16 cellular contexts compared by ENCODE assay signal in genomic region chr13:29589234-29589633, GRCh38. TPM values are rescaled to one million over a fixed set of nuclear protein-coding genes. Genes with fewer than 3 reads are reported as not detected.
DNase-seq lines count a peak whose midpoint lies in the region; ATAC-seq and TF ChIP-seq lines count a peak whose summit lies in the region.
"Had no signal": no experiment of that assay in that cellular context is flagged by ENCODE, and none has a peak within 500 bp of the region (broad histone marks: within the 10 kb centered on the region; RNA-seq: fewer than 3 reads in every experiment).

No MANE protein-coding gene starts in this region.

- H3K9me3 ChIP-seq in Panc1 (ENCODE audit: control insufficient read depth, insufficient read depth, low read depth, low read length) (no peaks in the 10 kb centered on the region), esophagus (ENCODE audit: control insufficient read depth in 2 of 2, insufficient read depth in 1 of 2, low read depth in 1 of 2, low read length in 1 of 2) (no peaks in the 10 kb centered on the region), osteoblast (ENCODE audit: low read depth, low read length) (no peaks in the 10 kb centered on the region)
- H3K9me3 ChIP-seq in CD4-positive, alpha-beta memory T cell (ENCODE audit: control insufficient read depth in 1 of 2, low read length in 2 of 2), result no peaks in the 10 kb centered on the region
- no peaks in the 10 kb centered on the region for H3K9me3 ChIP-seq in CD8-positive, alpha-beta memory T cell (ENCODE audit: low read length)

- peak; percentile 67 for DNase-seq in EH (ENCODE audit: low read depth)
- no peak for DNase-seq in Panc1 (ENCODE audit: low read depth, low spot score)
- DNase-seq in osteoblast (ENCODE audit: insufficient read length, low spot score, missing footprints), result no peak
- DNase-seq in CD4-positive, alpha-beta memory T cell, result no peak
- no peak for DNase-seq in CD8-positive, alpha-beta memory T cell
- no peak for DNase-seq in NCI-H82 (lab: John Stamatoyannopoulos, UW)
- DNase-seq: activated CD8-positive, alpha-beta memory T cell treated with anti-CD3 and anti-CD28 coated beads for 24 hours; CD8-positive, alpha-beta T cell; effector CD8-positive, alpha-beta T cell; NCI-H1105 treated with DMSO at 0.1 percent for 48 hours; NCI-H748 treated with DMSO at 0.1 percent for 48 hours had no signal

- no peak overlapping the region for H2AFZ ChIP-seq in osteoblast (ENCODE audit: low read length)

- H3K36me3 ChIP-seq in Panc1 (ENCODE audit: control insufficient read depth, insufficient read depth, low read length) (no peaks in the 10 kb centered on the region), esophagus (ENCODE audit: control insufficient read depth in 2 of 2, insufficient read depth in 2 of 2, low read length in 1 of 2) (peaks cover 0 to 2% of the 10 kb centered on the region in 2 donors), osteoblast (ENCODE audit: insufficient read depth, low read length) (peaks cover 16% of the 10 kb centered on the region)
- no peaks in the 10 kb centered on the region for H3K36me3 ChIP-seq in CD4-positive, alpha-beta memory T cell (ENCODE audit: insufficient read depth, low read length)
- no peaks in the 10 kb centered on the region for H3K36me3 ChIP-seq in CD8-positive, alpha-beta memory T cell (ENCODE audit: insufficient read depth, low read length)

- no peaks in the 10 kb centered on the region for H3K9me3 Mint-ChIP-seq in CD4-positive, alpha-beta memory T cell
- H3K9me3 Mint-ChIP-seq in CD8-positive, alpha-beta memory T cell, result no peaks in the 10 kb centered on the region
- H3K9me3 Mint-ChIP-seq: CD8-positive, alpha-beta T cell; T-helper 1 cell treated with Interleukin-12 subunit alpha and Interleukin-12 subunit beta and Interleukin-4 antibody, amounts not matched to agents 30 μg/mL and 1 μg/mL, for 36 hours had no signal

- no peaks in the 10 kb centered on the region for H3K27me3 Mint-ChIP-seq in CD4-positive, alpha-beta memory T cell
- H3K27me3 Mint-ChIP-seq in CD8-positive, alpha-beta memory T cell, result peaks cover 0 to 5% of the 10 kb centered on the region in 2 donors
- H3K27me3 Mint-ChIP-seq: activated naive CD8-positive, alpha-beta T cell had no signal

- H3K27ac Mint-ChIP-seq in CD4-positive, alpha-beta memory T cell, result no peak overlapping the region
- H3K27ac Mint-ChIP-seq in CD8-positive, alpha-beta memory T cell, result no peak overlapping the region
- H3K27ac Mint-ChIP-seq: activated naive CD8-positive, alpha-beta T cell; T-helper 1 cell treated with Interleukin-12 subunit alpha and Interleukin-12 subunit beta and Interleukin-4 antibody, amounts not matched to agents 30 μg/mL and 1 μg/mL, for 36 hours had no signal

- no peak overlapping the region for H3K4me2 ChIP-seq in osteoblast (ENCODE audit: insufficient read depth, low read length)

- CTCF ChIA-PET in Panc1 (lab: Charles Lee), result no interaction called here
- CTCF ChIA-PET in CD4-positive, alpha-beta memory T cell (lab: Charles Lee; ENCODE audit: partially characterized antibody), result no interaction called here
- CTCF ChIA-PET in CD8-positive, alpha-beta memory T cell (lab: Charles Lee), result no interaction called here

- ATAC-seq in Panc1 (peak; percentile 71; the same call in 1 of the 2 replicates), HG02870 (IDR thresholded peaks at IDR 0.05; ENCODE audit: unreplicated experiment) (no peak)
- ATAC-seq: CD8-positive, alpha-beta T cell had no signal

- TF ChIP-seq CTCF in Panc1 (IDR thresholded peaks at IDR 0.05) (no peak), osteoblast (IDR thresholded peaks at IDR 0.05; ENCODE audit: extremely low read depth, low read depth, low read length) (no peak)

- H3K4me3 Mint-ChIP-seq in CD4-positive, alpha-beta memory T cell, result no peak overlapping the region
- no peak overlapping the region for H3K4me3 Mint-ChIP-seq in CD8-positive, alpha-beta memory T cell
- H3K4me3 Mint-ChIP-seq: activated naive CD8-positive, alpha-beta T cell; CD8-positive, alpha-beta T cell; T-helper 1 cell treated with Interleukin-12 subunit alpha and Interleukin-12 subunit beta and Interleukin-4 antibody, amounts not matched to agents 30 μg/mL and 1 μg/mL, for 36 hours had no signal

- H3K4me1 ChIP-seq in Panc1 (ENCODE audit: control insufficient read depth, insufficient read depth, low read length), result peaks cover 22% of the 10 kb centered on the region
- H3K4me1 ChIP-seq in esophagus (ENCODE audit: control insufficient read depth in 2 of 2, insufficient read depth in 2 of 2, low read length in 1 of 2), result peaks cover 6% of the 10 kb centered on the region in 2 donors
- peaks cover 54% of the 10 kb centered on the region for H3K4me1 ChIP-seq in osteoblast (ENCODE audit: insufficient read depth, low read length)
- peaks cover 31% of the 10 kb centered on the region for H3K4me1 ChIP-seq in CD4-positive, alpha-beta memory T cell (ENCODE audit: insufficient read depth, low read length)
- peaks cover 9% of the 10 kb centered on the region for H3K4me1 ChIP-seq in CD8-positive, alpha-beta memory T cell (ENCODE audit: insufficient read depth, low read length)

- intact Hi-C loops in Panc1 (cut with micrococcal nuclease; ENCODE audit: unreplicated experiment), result no loop called here
- intact Hi-C loops in CD4-positive, alpha-beta memory T cell (cut with micrococcal nuclease), result no loop called here

- no TSS peak for BruUV-seq in Panc1 (replicated peaks; lab: Mats Ljungman, UMichigan)

- in situ Hi-C loops in Panc1 (cut with HindIII; ENCODE audit: low pct_unique_long_range_greater_than_20kb, low sequenced_read_pairs), result no loop called here

- peaks cover 33 to 72% (median 50%) of the 10 kb centered on the region in 4 donors for H3K4me1 Mint-ChIP-seq in CD4-positive, alpha-beta memory T cell
- peaks cover 51 to 80% (median 73%) of the 10 kb centered on the region in 3 donors for H3K4me1 Mint-ChIP-seq in CD8-positive, alpha-beta memory T cell

- POLR2A ChIA-PET in Panc1 (lab: Charles Lee), result no interaction called here
- POLR2A ChIA-PET in CD4-positive, alpha-beta memory T cell (lab: Charles Lee; ENCODE audit: partially characterized antibody), result no interaction called here
- POLR2A ChIA-PET in CD8-positive, alpha-beta memory T cell (lab: Charles Lee), result no interaction called here

- H4K20me1 ChIP-seq in osteoblast (ENCODE audit: insufficient read depth, low read length), result peaks cover 42% of the 10 kb centered on the region

- no peak overlapping the region for H3K4me3 ChIP-seq in Panc1 (ENCODE audit: low read depth in 2 of 2, low read length in 2 of 2)
- peak overlapping the region; percentile 9 to 23 for H3K4me3 ChIP-seq in esophagus (ENCODE audit: low read depth in 1 of 2, low read length in 2 of 2)
- H3K4me3 ChIP-seq in osteoblast (ENCODE audit: insufficient read depth, low read length), result no peak overlapping the region
- H3K4me3 ChIP-seq in CD4-positive, alpha-beta memory T cell (ENCODE audit: low read length in 2 of 2), result no peak overlapping the region
- no peak overlapping the region for H3K4me3 ChIP-seq in CD8-positive, alpha-beta memory T cell (ENCODE audit: low read length)
- H3K4me3 ChIP-seq: skin epidermis had no signal

- no peaks in the 10 kb centered on the region for H3K27me3 ChIP-seq in Panc1 (ENCODE audit: control insufficient read depth, insufficient read depth, low read length)
- no peaks in the 10 kb centered on the region for H3K27me3 ChIP-seq in esophagus (ENCODE audit: control insufficient read depth in 1 of 2, insufficient read depth in 2 of 2, low read length in 2 of 2)
- no peaks in the 10 kb centered on the region for H3K27me3 ChIP-seq in osteoblast (ENCODE audit: insufficient read depth, low read length)
- H3K27me3 ChIP-seq in CD4-positive, alpha-beta memory T cell (ENCODE audit: insufficient read depth, low read length), result no peaks in the 10 kb centered on the region
- no peaks in the 10 kb centered on the region for H3K27me3 ChIP-seq in CD8-positive, alpha-beta memory T cell (ENCODE audit: insufficient read depth, low read length, poor library complexity, severe bottlenecking)

- WGBS in esophagus, 2 donors, result 56 to 64% methylated on average over 6 of the region's 6 CpGs

- H3K79me2 ChIP-seq in osteoblast (ENCODE audit: insufficient read depth, low read length), result peaks cover 100% of the 10 kb centered on the region

- H3K36me3 Mint-ChIP-seq in CD4-positive, alpha-beta memory T cell, result peaks cover 7 to 10% of the 10 kb centered on the region in 2 donors
- H3K36me3 Mint-ChIP-seq in CD8-positive, alpha-beta memory T cell, result peaks cover 0 to 15% (median 0%) of the 10 kb centered on the region in 3 donors

- H3K27ac ChIP-seq in Panc1 (ENCODE audit: low read length) (no peak overlapping the region), esophagus (ENCODE audit: low read depth in 2 of 2, low read length in 1 of 2) (peak overlapping the region; percentile 60 to 72), osteoblast (ENCODE audit: low read depth, low read length) (peak overlapping the region; percentile 53)
- no peak overlapping the region for H3K27ac ChIP-seq in CD4-positive, alpha-beta memory T cell (ENCODE audit: low read depth, low read length)
- no peak overlapping the region for H3K27ac ChIP-seq in CD8-positive, alpha-beta memory T cell (ENCODE audit: low read depth, low read length)

RNA-seq across cellular contexts. Expression of gene SLC7A1, which starts 6.3 kb away (rescaled TPM):
- total RNA-seq in Panc1 (2021; ENCODE audit: unreplicated experiment), result 63.3 TPM
- 37.7 TPM for polyA plus RNA-seq in Panc1 (2012; ENCODE audit: insufficient read length)
- polyA plus RNA-seq in esophagus, result 10 to 100 TPM; 34.9 to 51.2 TPM
- total RNA-seq in osteoblast, result 24.2 and 25.7 TPM in 2 replicates
- total RNA-seq in CD4-positive, alpha-beta memory T cell, result 10 to 100 TPM; 38.6 to 42.6 TPM
- polyA plus RNA-seq in CD4-positive, alpha-beta memory T cell, result 1 to 10 TPM; 2.8 to 7.0 TPM
- total RNA-seq in CD8-positive, alpha-beta memory T cell, result 100 to 1,000 TPM; 152 to 161 TPM
- 7.2 TPM for polyA plus RNA-seq in CD8-positive, alpha-beta memory T cell

Comparison
In these comparisons a context has a peak if more than half of its experiments do, and no peak if none do; other contexts are left out.
1. H3K27ac ChIP-seq: peak in esophagus (2 of 2) and osteoblast (single experiment); none in Panc1 (single experiment), CD4-positive, alpha-beta memory T cell (single experiment) and CD8-positive, alpha-beta memory T cell (single experiment).
2. H3K4me3 ChIP-seq: peak in esophagus (2 of 2); none in Panc1 (0 of 2), osteoblast (single experiment), CD4-positive, alpha-beta memory T cell (0 of 2) and CD8-positive, alpha-beta memory T cell (single experiment).